8 cellular contexts compared by ENCODE assay signal in the genomic region with DNA sequence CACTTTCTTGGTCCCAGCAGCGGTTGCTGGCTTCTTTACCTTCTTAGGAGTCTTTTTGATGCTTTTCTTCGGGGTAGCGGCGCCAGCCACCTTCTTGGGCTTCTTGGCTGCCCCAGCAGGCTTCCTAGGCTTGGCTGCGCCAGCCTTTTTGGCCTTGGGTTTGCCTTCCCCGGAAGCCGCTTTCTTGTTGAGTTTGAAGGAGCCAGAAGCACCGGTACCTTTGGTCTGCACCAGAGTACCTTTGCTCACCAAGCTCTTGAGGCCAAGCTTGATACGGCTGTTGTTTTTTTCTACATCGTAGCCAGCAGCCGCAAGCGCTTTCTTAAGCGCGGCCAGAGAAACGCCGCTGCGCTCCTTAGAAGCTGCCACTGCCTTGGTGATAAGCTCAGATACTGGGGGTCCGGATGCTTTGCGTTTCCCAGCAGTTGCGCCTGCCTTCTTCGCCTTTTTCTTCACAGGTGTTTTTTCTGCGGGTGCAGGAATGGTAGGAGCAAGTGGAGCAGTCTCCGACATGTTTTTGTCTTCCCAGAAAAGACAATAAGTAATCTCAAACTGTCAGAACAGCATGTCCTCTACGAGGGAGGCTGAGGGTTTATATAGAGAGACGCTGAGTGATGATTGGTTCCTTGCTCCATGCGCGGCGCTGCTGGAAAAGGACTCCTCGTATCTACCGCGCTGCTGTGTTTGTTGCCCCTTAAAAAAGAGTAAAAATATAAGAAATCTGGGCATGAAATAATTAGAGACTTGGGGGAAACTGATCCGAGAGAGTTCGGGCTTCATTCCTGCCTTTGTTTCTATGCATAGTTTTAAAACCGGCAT.
A peak's percentile ranks its signal among the peaks of the same experiment; 100 is the strongest.
DNase-seq lines count a peak whose midpoint lies in the region; ATAC-seq and TF ChIP-seq lines count a peak whose summit lies in the region.

No MANE protein-coding gene starts in this region.

- CTCF ChIA-PET in CD8-positive, alpha-beta T cell (lab: Charles Lee) = interaction anchor here (0.6 to 3.4 kb wide), 14 partner anchors 10 to 911 kb away, joined by 3 to 24 read pairs (median 4); a partner anchor contains a TSS

- peak; percentile 63 for ATAC-seq in CD8-positive, alpha-beta T cell
- ATAC-seq in GM19351 (IDR thresholded peaks at IDR 0.05; ENCODE audit: unreplicated experiment) = peak; percentile 56
- peak; percentile 53 for ATAC-seq in HG03439 (IDR thresholded peaks at IDR 0.05; ENCODE audit: unreplicated experiment)

- H3K4me1 Mint-ChIP-seq in CD8-positive, alpha-beta T cell (ENCODE audit: low read depth) = peaks cover 31% of the 10 kb centered on the region

- H3K4me3 Mint-ChIP-seq in CD8-positive, alpha-beta T cell = peak overlapping the region; percentile 85

- H3K27ac Mint-ChIP-seq in CD8-positive, alpha-beta T cell = peak overlapping the region; percentile 93

- peak overlapping the region; percentile 34 for H2AFZ ChIP-seq in parathyroid adenoma

- H3K36me3 Mint-ChIP-seq in CD8-positive, alpha-beta T cell = peaks cover 5% of the 10 kb centered on the region

- no peaks in the 10 kb centered on the region for H3K36me3 ChIP-seq in CD8-positive, alpha-beta T cell (ENCODE audit: insufficient read depth, low read length)
- H3K36me3 ChIP-seq in parathyroid adenoma (ENCODE audit: control insufficient read depth, insufficient read depth, low read length) = no peaks in the 10 kb centered on the region

- H3K27ac ChIP-seq in CD8-positive, alpha-beta T cell (ENCODE audit: low read depth, low read length) = peak overlapping the region; percentile 92
- H3K27ac ChIP-seq in parathyroid adenoma = no peak overlapping the region

- peak overlapping the region; percentile 66 for H3K4me2 ChIP-seq in parathyroid adenoma (ENCODE audit: low read length)

- no peaks in the 10 kb centered on the region for H3K79me2 ChIP-seq in parathyroid adenoma

- peak overlapping the region; percentile 66 for H3K4me3 ChIP-seq in CD8-positive, alpha-beta T cell (ENCODE audit: low read depth, low read length)
- peak overlapping the region; percentile 70 for H3K4me3 ChIP-seq in parathyroid adenoma (ENCODE audit: low read depth, low read length)

- intact Hi-C loops in CD8-positive, alpha-beta T cell (cut with DNase I, micrococcal nuclease) = loop anchor here (1.0 to 10.0 kb wide), 8 partner anchors 10 to 50 kb away; a partner anchor contains a TSS

- POLR2A ChIA-PET in CD8-positive, alpha-beta T cell (lab: Charles Lee) = interaction anchor here (0.6 to 7.2 kb wide), 66 partner anchors 7 to 1659 kb away, joined by 3 to 450 read pairs (median 5); partner anchors contain the start of gene HMGN4

- no peak overlapping the region for H3K9ac ChIP-seq in parathyroid adenoma

- peak; percentile 55 to 84 (median 66) for DNase-seq in CD8-positive, alpha-beta T cell
- DNase-seq in OCI-M2 (lab: John Stamatoyannopoulos, UW; ENCODE audit: unreplicated experiment) (peak; percentile 75), germinal center (ENCODE audit: low spot score) (peak; percentile 80), NCI-H2196 treated with DMSO at 0.1 percent for 48 hours (lab: John Stamatoyannopoulos, UW; ENCODE audit: unreplicated experiment) (no peak)
- DNase-seq in activated naive CD4-positive, alpha-beta T cell (lab: John Stamatoyannopoulos, UW) = peak in 3 of 4 experiments; percentile 62 to 72 (median 66)

- no peaks in the 10 kb centered on the region for H3K9me3 ChIP-seq in CD8-positive, alpha-beta T cell (ENCODE audit: low read length)
- H3K9me3 ChIP-seq in parathyroid adenoma (ENCODE audit: control insufficient read depth, low read length) = no peaks in the 10 kb centered on the region

- H3K27me3 ChIP-seq in CD8-positive, alpha-beta T cell (ENCODE audit: insufficient read depth, low read length) = no peaks in the 10 kb centered on the region
- H3K27me3 ChIP-seq in parathyroid adenoma (ENCODE audit: control insufficient read depth, insufficient read depth, low read length) = no peaks in the 10 kb centered on the region

- no peaks in the 10 kb centered on the region for H3K9me3 Mint-ChIP-seq in CD8-positive, alpha-beta T cell

- H3K27me3 Mint-ChIP-seq in CD8-positive, alpha-beta T cell (ENCODE audit: low read depth) = no peaks in the 10 kb centered on the region

- peaks cover 14% of the 10 kb centered on the region for H3K4me1 ChIP-seq in CD8-positive, alpha-beta T cell (ENCODE audit: insufficient read depth, low read length)
- H3K4me1 ChIP-seq in parathyroid adenoma = no peaks in the 10 kb centered on the region

- TF ChIP-seq CTCF in CD8-positive, alpha-beta T cell (IDR thresholded peaks at IDR 0.05) = no peak
- no peak for TF ChIP-seq CTCF in parathyroid adenoma (IDR thresholded peaks at IDR 0.05)
